Comparison of ENCODE assay signal across 8 cellular contexts in genomic region chr9:136119259-136120118, GRCh38. TPM values are rescaled to one million over a fixed set of nuclear protein-coding genes. Genes with fewer than 3 reads are reported as not detected.
A peak's percentile ranks its signal among the peaks of the same experiment; 100 is the strongest.
DNase-seq lines count a peak whose midpoint lies in the region; ATAC-seq and TF ChIP-seq lines count a peak whose summit lies in the region.

No MANE protein-coding gene starts in this region.

- peaks cover 9% of the 10 kb centered on the region for H3K4me1 Mint-ChIP-seq in activated naive CD8-positive, alpha-beta T cell treated with anti-CD3 and anti-CD28 coated beads, Interleukin-2, amount 50 U/mL, for 24 hours

- TF ChIP-seq CTCF in hepatocyte (IDR thresholded peaks at IDR 0.05; ENCODE audit: poor library complexity), result no peak

- H3K36me3 ChIP-seq in hepatocyte (replicated peaks; ENCODE audit: insufficient read depth, low read depth), result no peaks in the 10 kb centered on the region

- H3K9me3 ChIP-seq in hepatocyte (ENCODE audit: low read depth), result no peaks in the 10 kb centered on the region

- H3K27ac Mint-ChIP-seq in activated naive CD8-positive, alpha-beta T cell treated with anti-CD3 and anti-CD28 coated beads, Interleukin-2, amount 50 U/mL, for 24 hours, result peak overlapping the region; percentile 76

- H3K9me3 Mint-ChIP-seq in activated naive CD8-positive, alpha-beta T cell treated with anti-CD3 and anti-CD28 coated beads, Interleukin-2, amount 50 U/mL, for 24 hours, result no peaks in the 10 kb centered on the region

- WGBS in hepatocyte (ENCODE audit: low lambda C conversion rate, missing lambda C conversion rate), result 16% methylated on average over 25 of the region's 50 CpGs

- in situ Hi-C loops in KBM-7 (cut with MboI; ENCODE audit: low pct_unique_long_range_greater_than_20kb, low sequenced_read_pairs), result no loop called here

- no peaks in the 10 kb centered on the region for H4K20me1 ChIP-seq in hepatocyte (ENCODE audit: insufficient read depth, poor library complexity, severe bottlenecking)

- H3K27ac ChIP-seq in hepatocyte, result peak overlapping the region; percentile 98

- no peaks in the 10 kb centered on the region for H3K27me3 Mint-ChIP-seq in activated naive CD8-positive, alpha-beta T cell treated with anti-CD3 and anti-CD28 coated beads, Interleukin-2, amount 50 U/mL, for 24 hours

- peak overlapping the region; percentile 35 for H2AFZ ChIP-seq in hepatocyte

- H3K4me2 ChIP-seq in hepatocyte, result peak overlapping the region; percentile 99

- H3K27me3 ChIP-seq in hepatocyte, result no peaks in the 10 kb centered on the region

- peaks cover 35% of the 10 kb centered on the region for H3K79me2 ChIP-seq in hepatocyte

- peak overlapping the region; percentile 72 for H3K4me3 Mint-ChIP-seq in activated naive CD8-positive, alpha-beta T cell treated with anti-CD3 and anti-CD28 coated beads, Interleukin-2, amount 50 U/mL, for 24 hours

- no peaks in the 10 kb centered on the region for H3K9me2 ChIP-seq in hepatocyte (replicated peaks; ENCODE audit: insufficient read depth)

- ATAC-seq in activated naive CD8-positive, alpha-beta T cell treated with anti-CD3 and anti-CD28 coated beads, Interleukin-2, amount 50 U/mL, for 24 hours, result peak; percentile 4
- no peak for ATAC-seq in GM18511 (IDR thresholded peaks at IDR 0.05; ENCODE audit: unreplicated experiment)

- peaks cover 18% of the 10 kb centered on the region for H3K4me1 ChIP-seq in hepatocyte (ENCODE audit: insufficient read depth)

- peak; percentile 47 for DNase-seq in activated gamma-delta T cell (lab: John Stamatoyannopoulos, UW)
- DNase-seq in activated gamma-delta T cell treated with Interleukin-2 at 50 U/mL for 16 hours, result no peak
- DNase-seq in KBM-7, result peak; percentile 55
- DNase-seq in activated naive CD8-positive, alpha-beta T cell treated with anti-CD3 and anti-CD28 coated beads, Interleukin-2, amount 50 U/mL, for 24 hours, result peak; percentile 50
- peak; percentile 82 for DNase-seq in hepatocyte (ENCODE audit: low spot score)
- no peak for DNase-seq in skeletal muscle cell (ENCODE audit: low read depth)
- DNase-seq in activated effector memory CD4-positive, alpha-beta T cell treated with anti-CD3 and anti-CD28 coated beads, Interleukin-2, amount 50 U/mL, for 16 hours, result no peak

- peak overlapping the region; percentile 69 for H3K4me3 ChIP-seq in hepatocyte
- peak overlapping the region; percentile 73 for H3K4me3 ChIP-seq in skeletal muscle cell (ENCODE audit: low read depth, low read length)

- H3K36me3 Mint-ChIP-seq in activated naive CD8-positive, alpha-beta T cell treated with anti-CD3 and anti-CD28 coated beads, Interleukin-2, amount 50 U/mL, for 24 hours (ENCODE audit: low read depth), result peaks cover 3% of the 10 kb centered on the region

RNA-seq across cellular contexts. Expression of gene TMEM250, which starts 0.8 kb away (rescaled TPM):
- 32.9 and 37.8 TPM in 2 replicates for total RNA-seq in hepatocyte
- polyA plus RNA-seq in hepatocyte, result 45.3 and 47.6 TPM in 2 replicates

RNA-seq across cellular contexts. Expression of gene NACC2, which starts 24.4 kb away (rescaled TPM):
- total RNA-seq in hepatocyte, result 12.3 and 13.0 TPM in 2 replicates
- 7.1 and 11.0 TPM in 2 replicates for polyA plus RNA-seq in hepatocyte

Comparison
In these comparisons a context has a peak if more than half of its experiments do, and no peak if none do; other contexts are left out.
1. DNase-seq: peak in activated gamma-delta T cell (single experiment), KBM-7 (single experiment), activated naive CD8-positive, alpha-beta T cell treated with anti-CD3 and anti-CD28 coated beads, Interleukin-2, amount 50 U/mL, for 24 hours (single experiment) and hepatocyte (single experiment); none in activated gamma-delta T cell treated with Interleukin-2 at 50 U/mL for 16 hours (single experiment), skeletal muscle cell (single experiment) and activated effector memory CD4-positive, alpha-beta T cell treated with anti-CD3 and anti-CD28 coated beads, Interleukin-2, amount 50 U/mL, for 16 hours (single experiment).